In genomic region chr3:85255954-85256353, GRCh38 we compare ENCODE assay signal across 26 cellular contexts.
DNase-seq lines count a peak whose midpoint lies in the region; ATAC-seq and TF ChIP-seq lines count a peak whose summit lies in the region.
"Had no signal": no experiment of that assay in that cellular context is flagged by ENCODE, and none has a peak within 500 bp of the region (broad histone marks: within the 10 kb centered on the region; RNA-seq: fewer than 3 reads in every experiment).

No MANE protein-coding gene starts in this region.

- H3K27ac ChIP-seq in PC-9 (no peak overlapping the region), endodermal cell (ENCODE audit: low read depth, low read length) (no peak overlapping the region), mammary epithelial cell (ENCODE audit: insufficient read depth, low read depth, low read length) (no peak overlapping the region)
- H3K27ac ChIP-seq: gastrocnemius medialis, KMS-11, left ventricle myocardium inferior, stomach, tibial nerve had no signal

- H3K27ac Mint-ChIP-seq in endodermal cell (no peak overlapping the region), progenitor cell of endocrine pancreas (peak overlapping the region; percentile 0)
- H3K27ac Mint-ChIP-seq: activated naive CD8-positive, alpha-beta T cell; CD4-positive, CD25-positive, alpha-beta regulatory T cell; natural killer cell treated with Interleukin-12 subunit alpha and Interleukin-12 subunit beta and Interleukin-15 and Interleukin-18, amount 100 ng/mL, for 72 hours had no signal

- H3K4me3 ChIP-seq in PC-9 = no peak overlapping the region
- no peak overlapping the region for H3K4me3 ChIP-seq in endodermal cell (ENCODE audit: low read length)
- no peak overlapping the region for H3K4me3 ChIP-seq in mammary epithelial cell (replicated peaks in 1 of 3; ENCODE audit: insufficient read depth in 1 of 3, low read depth in 2 of 3, low read length in 3 of 3)
- H3K4me3 ChIP-seq: gastrocnemius medialis, left ventricle myocardium inferior, stomach, tibial nerve had no signal

- peak; percentile 4 for DNase-seq in HEK293T (ENCODE audit: extremely low spot score)
- DNase-seq in PC-9 = no peak
- peak; percentile 52 for DNase-seq in endodermal cell
- no peak for DNase-seq in progenitor cell of endocrine pancreas (ENCODE audit: low spot score, unreplicated experiment)
- no peak for DNase-seq in RPMI8226
- no peak for DNase-seq in stimulated activated CD4-positive, alpha-beta T cell treated with anti-CD3 and anti-CD28 coated beads, Interleukin-12 subunit alpha, Interleukin-12 subunit beta, amount 100 ng/mL, for 4 hours
- DNase-seq in mammary epithelial cell = no peak
- DNase-seq: activated CD4-positive, alpha-beta T cell treated with anti-CD3 and anti-CD28 coated beads, Interleukin-2, amount 50 U/mL, for 48 hours; activated CD4-positive, CD25-positive, alpha-beta regulatory T cell; aorta; CD4-positive, CD25-positive, alpha-beta regulatory T cell; cerebellar nuclear complex; DMS 273 treated with DMSO at 0.1 percent for 48 hours; gastrocnemius medialis; left ventricle myocardium inferior; NCI-H1694; OCI-M1; Right ventricle myocardium superior; stomach; SW 1271; T1000 had no signal

- ATAC-seq in HG03159 (IDR thresholded peaks at IDR 0.05; ENCODE audit: unreplicated experiment) = no peak
- ATAC-seq: gastrocnemius medialis; natural killer cell treated with Interleukin-12 subunit alpha and Interleukin-12 subunit beta and Interleukin-15 and Interleukin-18, amount 100 ng/mL, for 72 hours had no signal

- H3K9me3 ChIP-seq in PC-9 (ENCODE audit: insufficient read depth, low read depth) (no peaks in the 10 kb centered on the region), endodermal cell (ENCODE audit: control insufficient read depth, low read length) (no peaks in the 10 kb centered on the region), mammary epithelial cell (replicated peaks; ENCODE audit: insufficient read depth, low read length) (no peaks in the 10 kb centered on the region)
- H3K9me3 ChIP-seq: gastrocnemius medialis, left ventricle myocardium inferior, stomach, tibial nerve had no signal

- no peaks in the 10 kb centered on the region for H3K36me3 Mint-ChIP-seq in endodermal cell (ENCODE audit: low read depth)
- H3K36me3 Mint-ChIP-seq in progenitor cell of endocrine pancreas (ENCODE audit: insufficient read depth) = no peaks in the 10 kb centered on the region
- H3K36me3 Mint-ChIP-seq: activated naive CD8-positive, alpha-beta T cell; CD4-positive, CD25-positive, alpha-beta regulatory T cell had no signal

- intact Hi-C loops in PC-9 (cut with micrococcal nuclease; ENCODE audit: unreplicated experiment) (no loop called here), mammary epithelial cell (cut with micrococcal nuclease) (no loop called here)

- H2AFZ ChIP-seq in PC-9 = peak overlapping the region; percentile 73
- no peak overlapping the region for H2AFZ ChIP-seq in mammary epithelial cell (ENCODE audit: low read depth, low read length)

- 41 to 58% methylated on average over 2 to 4 of the region's 4 CpGs for WGBS in endodermal cell (ENCODE audit: insufficient coverage in 1 of 2, insufficient read length in 1 of 2), 2 experiments
- 72% methylated on average over 4 of the region's 4 CpGs for WGBS in mammary epithelial cell (ENCODE audit: low coverage, missing lambda C conversion rate)

- H3K4me1 ChIP-seq in PC-9 (replicated peaks; ENCODE audit: insufficient read depth) (no peaks in the 10 kb centered on the region), endodermal cell (ENCODE audit: control insufficient read depth, insufficient read depth, low read length) (no peaks in the 10 kb centered on the region), mammary epithelial cell (ENCODE audit: insufficient read depth, low read length) (no peaks in the 10 kb centered on the region)
- H3K4me1 ChIP-seq: gastrocnemius medialis, left ventricle myocardium inferior, stomach, tibial nerve had no signal

- H3K4me3 Mint-ChIP-seq in endodermal cell (no peak overlapping the region), progenitor cell of endocrine pancreas (ENCODE audit: low read depth) (no peak overlapping the region)
- H3K4me3 Mint-ChIP-seq: activated naive CD8-positive, alpha-beta T cell; CD4-positive, CD25-positive, alpha-beta regulatory T cell; natural killer cell treated with Interleukin-12 subunit alpha and Interleukin-12 subunit beta and Interleukin-15 and Interleukin-18, amount 100 ng/mL, for 72 hours had no signal

- BruUV-seq in PC-9 (replicated peaks; lab: Mats Ljungman, UMichigan) (no TSS peak), mammary epithelial cell (replicated peaks; lab: Mats Ljungman, UMichigan) (no TSS peak)

- H3K4me2 ChIP-seq in PC-9 (no peak overlapping the region), mammary epithelial cell (ENCODE audit: insufficient read depth, low read depth, low read length) (no peak overlapping the region)
- H3K4me2 ChIP-seq: KMS-11 had no signal

- POLR2A ChIA-PET in HEK293T (lab: Yijun Ruan, JAX) = no interaction called here
- POLR2A ChIA-PET in PC-9 (lab: Charles Lee; ENCODE audit: unreplicated experiment) = no interaction called here

- TF ChIP-seq CTCF in PC-9 (conservative IDR thresholded peaks at IDR 0.05) (no peak), endodermal cell (conservative IDR thresholded peaks at IDR 0.05) (no peak), progenitor cell of endocrine pancreas (IDR thresholded peaks at IDR 0.05; ENCODE audit: unreplicated experiment) (no peak), mammary epithelial cell (conservative IDR thresholded peaks at IDR 0.05 in 1 of 2, IDR thresholded peaks at IDR 0.05 in 1 of 2; ENCODE audit: extremely low read depth in 1 of 2, insufficient read depth in 1 of 2, low read depth in 1 of 2, low read length in 2 of 2) (no peak)

- peaks cover 13% of the 10 kb centered on the region for H3K4me1 Mint-ChIP-seq in endodermal cell
- H3K4me1 Mint-ChIP-seq in progenitor cell of endocrine pancreas (ENCODE audit: low read depth) = peaks cover 5% of the 10 kb centered on the region
- H3K4me1 Mint-ChIP-seq: CD4-positive, CD25-positive, alpha-beta regulatory T cell had no signal

- H3K9me3 Mint-ChIP-seq in endodermal cell (no peaks in the 10 kb centered on the region), progenitor cell of endocrine pancreas (ENCODE audit: low read depth) (no peaks in the 10 kb centered on the region)

- H3K36me3 ChIP-seq in PC-9 (ENCODE audit: low read depth) (no peaks in the 10 kb centered on the region), endodermal cell (ENCODE audit: control insufficient read depth, insufficient read depth, low read length) (no peaks in the 10 kb centered on the region), mammary epithelial cell (ENCODE audit: insufficient read depth, low read length) (no peaks in the 10 kb centered on the region)
- H3K36me3 ChIP-seq: gastrocnemius medialis, left ventricle myocardium inferior, stomach, tibial nerve had no signal

- dilution Hi-C loops in mammary epithelial cell (cut with HindIII; ENCODE audit: low sequenced_read_pairs) = no loop called here

- H3K79me2 ChIP-seq in PC-9 (ENCODE audit: low read depth) (no peaks in the 10 kb centered on the region), mammary epithelial cell (ENCODE audit: insufficient read depth, low read length) (no peaks in the 10 kb centered on the region)

- H3K27me3 Mint-ChIP-seq in endodermal cell (ENCODE audit: insufficient read depth) = no peaks in the 10 kb centered on the region
- H3K27me3 Mint-ChIP-seq in progenitor cell of endocrine pancreas = no peaks in the 10 kb centered on the region
- H3K27me3 Mint-ChIP-seq: activated naive CD8-positive, alpha-beta T cell; CD4-positive, CD25-positive, alpha-beta regulatory T cell; natural killer cell treated with Interleukin-12 subunit alpha and Interleukin-12 subunit beta and Interleukin-15 and Interleukin-18, amount 100 ng/mL, for 72 hours had no signal

- no peaks in the 10 kb centered on the region for H3F3A ChIP-seq in PC-9 (ENCODE audit: insufficient read depth, low read depth)

- H4K20me1 ChIP-seq in PC-9 (ENCODE audit: insufficient read depth) (no peaks in the 10 kb centered on the region), mammary epithelial cell (ENCODE audit: insufficient read depth, low read length) (no peaks in the 10 kb centered on the region)

- H3K9ac ChIP-seq in endodermal cell (ENCODE audit: extremely low read depth, low read length, poor library complexity, severe bottlenecking) = no peak overlapping the region
- no peak overlapping the region for H3K9ac ChIP-seq in mammary epithelial cell (ENCODE audit: insufficient read depth, low read length)
- H3K9ac ChIP-seq: KMS-11 had no signal

- H3K27me3 ChIP-seq in PC-9 (ENCODE audit: insufficient read depth, low read depth) (no peaks in the 10 kb centered on the region), endodermal cell (ENCODE audit: control insufficient read depth, insufficient read depth, low read length, poor library complexity, severe bottlenecking) (no peaks in the 10 kb centered on the region), mammary epithelial cell (ENCODE audit: insufficient read depth, low read length) (no peaks in the 10 kb centered on the region)
- H3K27me3 ChIP-seq: gastrocnemius medialis, stomach, tibial nerve had no signal

- no peaks in the 10 kb centered on the region for H3K9me2 ChIP-seq in PC-9 (ENCODE audit: insufficient read depth)

- CTCF ChIA-PET in HEK293T (lab: Yijun Ruan, JAX) = no interaction called here
- CTCF ChIA-PET in PC-9 (lab: Charles Lee) = no interaction called here
- CTCF ChIA-PET in mammary epithelial cell (lab: Charles Lee; ENCODE audit: low non-redundant PET) = no interaction called here

- in situ Hi-C loops in mammary epithelial cell (cut with MboI; ENCODE audit: low sequenced_read_pairs in 2 of 2) = no loop called here

TF ChIP-seq in HEK293T, 16 proteins besides CTCF, POLR2A, EP300 and RAD21 (continues in another document):
- TF ChIP-seq SP1 (IDR thresholded peaks at IDR 0.05) (no peak), BHLHE40 (IDR thresholded peaks at IDR 0.05; ENCODE audit: borderline replicate concordance) (no peak), ZNF384 (IDR thresholded peaks at IDR 0.05) (no peak), L3MBTL2 (conservative IDR thresholded peaks at IDR 0.05) (no peak), SUZ12 (IDR thresholded peaks at IDR 0.05) (no peak), ELF4 (IDR thresholded peaks at IDR 0.05) (no peak), TARDBP (IDR thresholded peaks at IDR 0.05) (no peak), NFRKB (IDR thresholded peaks at IDR 0.05) (no peak), FOXA1 (IDR thresholded peaks at IDR 0.05) (no peak), CTBP1 (IDR thresholded peaks at IDR 0.05; ENCODE audit: borderline replicate concordance) (no peak), PKNOX1 (IDR thresholded peaks at IDR 0.05) (no peak)

Comparison
In these comparisons a context has a peak if more than half of its experiments do, and no peak if none do; other contexts are left out.
1. DNase-seq: peak in HEK293T (single experiment) and endodermal cell (single experiment); none in PC-9 (0 of 2), progenitor cell of endocrine pancreas (single experiment), RPMI8226 (single experiment), stimulated activated CD4-positive, alpha-beta T cell treated with anti-CD3 and anti-CD28 coated beads, Interleukin-12 subunit alpha, Interleukin-12 subunit beta, amount 100 ng/mL, for 4 hours (single experiment) and mammary epithelial cell (single experiment).